ENCODE assay signal across 10 cellular contexts in the genomic region with DNA sequence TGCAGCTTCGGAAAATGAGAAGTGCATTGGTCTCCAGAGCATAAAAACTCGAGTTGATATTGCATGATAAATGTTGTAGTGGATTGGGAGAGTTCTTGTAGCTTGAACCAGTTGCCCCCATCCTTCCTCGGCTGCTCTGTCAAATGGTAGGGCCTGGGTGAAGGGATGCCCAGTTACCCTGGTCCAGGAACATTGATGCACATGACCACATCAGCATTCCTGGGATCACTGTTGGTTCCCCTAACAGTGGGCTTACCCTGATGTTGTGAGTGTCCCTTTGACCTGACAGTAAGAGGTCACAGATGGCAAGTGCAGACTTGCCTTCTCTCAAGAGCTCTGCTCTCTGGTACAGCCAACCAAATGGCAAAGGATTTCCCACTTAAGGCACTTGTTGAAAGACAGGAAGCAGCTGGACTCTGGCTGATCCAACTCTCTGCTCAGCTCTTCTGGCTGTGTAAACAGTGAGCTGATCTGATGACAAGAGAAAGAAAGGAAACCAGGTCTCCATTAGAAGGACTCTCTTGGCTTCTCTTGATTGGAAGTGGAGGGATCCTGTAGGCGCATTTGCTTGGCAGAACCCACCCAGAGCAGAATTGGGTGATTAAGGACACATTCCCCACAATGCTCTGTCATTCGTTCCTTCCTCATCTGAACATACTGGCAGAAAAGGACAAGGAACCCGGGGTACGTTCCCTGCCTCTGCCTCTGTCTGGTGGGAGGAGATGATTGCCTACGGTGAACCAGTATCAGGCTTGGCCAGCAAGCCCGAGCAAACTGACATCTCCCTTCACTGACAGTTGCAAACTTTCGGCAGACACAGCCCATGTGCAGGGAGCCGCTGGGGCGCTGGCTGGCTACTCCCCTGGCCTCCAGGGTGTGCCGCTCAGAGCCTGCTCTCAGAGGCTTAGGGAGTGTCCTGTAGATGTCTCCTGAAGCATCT. TPM values are rescaled to one million over a fixed set of nuclear protein-coding genes. Genes with fewer than 3 reads are reported as not detected.
A peak's percentile ranks its signal among the peaks of the same experiment; 100 is the strongest.
DNase-seq lines count a peak whose midpoint lies in the region; ATAC-seq and TF ChIP-seq lines count a peak whose summit lies in the region.
"Had no signal": no experiment of that assay in that cellular context is flagged by ENCODE, and none has a peak within 500 bp of the region (broad histone marks: within the 10 kb centered on the region; RNA-seq: fewer than 3 reads in every experiment).

No MANE protein-coding gene starts in this region.

- peak overlapping the region; percentile 12 for H3K56ac ChIP-seq in IMR-90 (ENCODE audit: extremely low read depth, insufficient read depth, low read length)

- H3K27me3 ChIP-seq in IMR-90 (ENCODE audit: control insufficient read depth, insufficient read depth, low read length): no peaks in the 10 kb centered on the region
- no peaks in the 10 kb centered on the region for H3K27me3 ChIP-seq in skeletal muscle tissue (ENCODE audit: control insufficient read depth in 3 of 3, insufficient read depth in 3 of 3, low read length in 3 of 3)
- H3K27me3 ChIP-seq: neutrophil had no signal

- CTCF ChIA-PET in IMR-90 (lab: Yijun Ruan, JAX): interaction anchor here (0.6 to 1.3 kb wide), 2 partner anchors 24 to 36 kb away, joined by 3 to 9 read pairs; no protein-coding TSS in a partner anchor

- TF ChIP-seq CTCF in IMR-90 (conservative IDR thresholded peaks at IDR 0.05; ENCODE audit: low read depth, low read length): no peak
- no peak for TF ChIP-seq CTCF in fibroblast of villous mesenchyme (IDR thresholded peaks at IDR 0.05; ENCODE audit: insufficient read depth, low read depth, low read length)

- H3K4me1 ChIP-seq in IMR-90 (ENCODE audit: control insufficient read depth, insufficient read depth, low read length) (peaks cover 22% of the 10 kb centered on the region), skeletal muscle tissue (ENCODE audit: control insufficient read depth in 3 of 3, insufficient read depth in 3 of 3, low read length in 3 of 3) (peaks cover 46 to 74% (median 59%) of the 10 kb centered on the region in 3 donors)

- peak overlapping the region; percentile 14 to 89 for H4K8ac ChIP-seq in IMR-90 (ENCODE audit: low read depth in 2 of 2, low read length in 2 of 2)

- H2AFZ ChIP-seq in IMR-90 (replicated peaks; ENCODE audit: low read length, poor library complexity): peak overlapping the region; percentile 84

- peak overlapping the region; percentile 77 for H4K5ac ChIP-seq in IMR-90 (ENCODE audit: low read depth, low read length)

- intact Hi-C loops in IMR-90 (cut with micrococcal nuclease): loop anchor here (5.0 kb wide), 2 partner anchors 55 to 75 kb away; no protein-coding TSS in a partner anchor

- H3K9me3 ChIP-seq in IMR-90 (ENCODE audit: control insufficient read depth, insufficient read depth, low read length) (no peaks in the 10 kb centered on the region), skeletal muscle tissue (ENCODE audit: control insufficient read depth in 3 of 3, low read length in 3 of 3) (no peaks in the 10 kb centered on the region)
- H3K9me3 ChIP-seq: neutrophil had no signal

- peak; percentile 89 for ATAC-seq in IMR-90 (ENCODE audit: low read depth)

- peak overlapping the region; percentile 96 for H3K4ac ChIP-seq in IMR-90 (ENCODE audit: low read depth, low read length)

- H2BK20ac ChIP-seq in IMR-90 (ENCODE audit: low read depth, low read length): peak overlapping the region; percentile 90

- H3K4me3 ChIP-seq in IMR-90 (ENCODE audit: insufficient read depth, low read depth, low read length) (peak overlapping the region; percentile 21), fibroblast of villous mesenchyme (ENCODE audit: low read depth, low read length) (peak overlapping the region; percentile 38), skeletal muscle tissue (ENCODE audit: low read length in 3 of 3) (peak overlapping the region; percentile 60 to 74 (median 69))

- peak overlapping the region; percentile 96 for H2BK120ac ChIP-seq in IMR-90 (ENCODE audit: low read depth, low read length)

- TF ChIP-seq RAD21 in IMR-90 (IDR thresholded peaks at IDR 0.05; ENCODE audit: low read length): no peak

- peak overlapping the region; percentile 30; the same call in 1 of the 3 replicates for H2BK15ac ChIP-seq in IMR-90 (ENCODE audit: low read depth, low read length)

- BruUV-seq in IMR-90 (replicated peaks; lab: Mats Ljungman, UMichigan): no TSS peak

- peaks cover 26% of the 10 kb centered on the region for H4K20me1 ChIP-seq in IMR-90 (ENCODE audit: insufficient read depth, low read length)

- 26% methylated on average over 3 of the region's 13 CpGs; no CpG with 5 or more reads in 1 of the 2 experiments for WGBS in IMR-90 (ENCODE audit: extremely low coverage in 2 of 2, insufficient read length in 1 of 2), 2 experiments

- H3K36me3 ChIP-seq in IMR-90 (ENCODE audit: control insufficient read depth, insufficient read depth, low read length): peaks cover 2% of the 10 kb centered on the region; the same call in 1 of the 2 replicates
- peaks cover 0 to 3% (median 0%) of the 10 kb centered on the region in 3 donors for H3K36me3 ChIP-seq in skeletal muscle tissue (ENCODE audit: control insufficient read depth in 3 of 3, insufficient read depth in 3 of 3, low read length in 3 of 3)
- H3K36me3 ChIP-seq: neutrophil had no signal

- peak overlapping the region; percentile 88 for H3K4me2 ChIP-seq in IMR-90 (ENCODE audit: low read depth, low read length)

- H3K14ac ChIP-seq in IMR-90 (replicated peaks; ENCODE audit: low read depth, low read length): peak overlapping the region; percentile 94

- peak overlapping the region; percentile 45 for H2AK9ac ChIP-seq in IMR-90 (replicated peaks; ENCODE audit: low read depth, low read length, poor library complexity)

- peaks cover 51 to 87% of the 10 kb centered on the region in 2 experiments for H3K79me1 ChIP-seq in IMR-90 (ENCODE audit: low read depth in 1 of 2, low read length in 2 of 2)

- H2BK5ac ChIP-seq in IMR-90 (ENCODE audit: low read depth, low read length, poor library complexity, severe bottlenecking): peak overlapping the region; percentile 89

- dilution Hi-C loops in IMR-90 (cut with HindIII; ENCODE audit: low sequenced_read_pairs, unreplicated experiment): no loop called here

- peak overlapping the region; percentile 94 for H2AK5ac ChIP-seq in IMR-90 (ENCODE audit: low read depth, low read length)

- H3K23ac ChIP-seq in IMR-90 (ENCODE audit: low read depth, low read length): peak overlapping the region; percentile 96

- peak; percentile 93 for DNase-seq in IMR-90
- peak; percentile 96 for DNase-seq in fibroblast of villous mesenchyme (ENCODE audit: low read depth)
- DNase-seq in occipital lobe (lab: John Stamatoyannopoulos, UW): no peak
- no peak for DNase-seq in NCI-H1694 treated with DMSO at 0.1 percent for 48 hours (lab: John Stamatoyannopoulos, UW)
- DNase-seq in medulla oblongata (ENCODE audit: extremely low spot score): no peak
- DNase-seq in activated naive CD4-positive, alpha-beta T cell (lab: John Stamatoyannopoulos, UW): no peak
- DNase-seq: activated CD4-positive, alpha-beta memory T cell treated with anti-CD3 and anti-CD28 coated beads for 36 hours had no signal

- H3K27ac ChIP-seq in IMR-90 (ENCODE audit: insufficient read depth, low read length) (peak overlapping the region; percentile 91), skeletal muscle tissue (ENCODE audit: low read depth, low read length) (peak overlapping the region; percentile 88)
- H3K27ac ChIP-seq: neutrophil had no signal

- H4K91ac ChIP-seq in IMR-90 (ENCODE audit: insufficient read depth, low read depth, low read length): peak overlapping the region; percentile 84

- in situ Hi-C loops in IMR-90 (cut with MboI; ENCODE audit: low sequenced_read_pairs): loop anchor here (5.0 kb wide), 1 partner anchor 75 kb away; no protein-coding TSS in a partner anchor

- H3K9me1 ChIP-seq in IMR-90 (ENCODE audit: insufficient read depth, low read length): peaks cover 35% of the 10 kb centered on the region

- no peak for TF ChIP-seq POLR2A in IMR-90 (IDR thresholded peaks at IDR 0.05; ENCODE audit: low read depth, low read length)

- POLR2A ChIA-PET in IMR-90 (lab: Charles Lee; ENCODE audit: unreplicated experiment): no interaction called here

- peak overlapping the region; percentile 85 for H3K18ac ChIP-seq in IMR-90 (ENCODE audit: low read depth, low read length)

- H3K9ac ChIP-seq in IMR-90 (ENCODE audit: low read depth, low read length) (peak overlapping the region; percentile 54), skeletal muscle tissue (ENCODE audit: low read depth in 1 of 3, low read length in 3 of 3) (peak overlapping the region; percentile 60 to 83 (median 82))

TF ChIP-seq in IMR-90, 13 proteins besides CTCF, POLR2A, EP300 and RAD21:
- no peak for TF ChIP-seq CHD1 (IDR thresholded peaks at IDR 0.05; ENCODE audit: low read depth, low read length)
- TF ChIP-seq RCOR1 (IDR thresholded peaks at IDR 0.05; ENCODE audit: insufficient replicate concordance, low read length): peak; percentile 15

TF ChIP-seq in PFSK-1, 5 proteins besides CTCF, POLR2A, EP300 and RAD21:
- TF ChIP-seq FOXP2 (optimal IDR thresholded peaks at IDR 0.05; ENCODE audit: borderline replicate concordance, extremely low read depth, extremely low read length, insufficient read depth) (no peak), SIN3A (IDR thresholded peaks at IDR 0.05; ENCODE audit: borderline replicate concordance, insufficient read depth, low read length) (0 out of 2 replicates have a peak, but pooled peaks have one; percentile 51)

RNA-seq across cellular contexts. Expression of gene LDHD, which starts 29.3 kb away (rescaled TPM):
- total RNA-seq in IMR-90 (2012; rRNA removed) (under 0.01 TPM in 1 of 2 replicates, not detected in the other), fibroblast of villous mesenchyme (0.64 and 0.86 TPM in 2 replicates), skeletal muscle tissue (6.3 TPM), occipital lobe (0.31 TPM)
- 0.23 and 0.26 TPM in 2 replicates for polyA plus RNA-seq in IMR-90 (2012; rRNA removed)
- polyA plus RNA-seq in IMR-90 (2012; cell fraction: cytosol; rRNA removed): 0.16 and 0.29 TPM in 2 replicates
- 0.78 and 1.1 TPM in 2 replicates for polyA plus RNA-seq in IMR-90 (2012; cell fraction: nucleus; rRNA removed; ENCODE audit: low replicate concordance)
- polyA plus RNA-seq in PFSK-1 (2012; ENCODE audit: insufficient read length, low read depth): not detected

Comparison
In these comparisons a context has a peak if more than half of its experiments do, and no peak if none do; other contexts are left out.
1. DNase-seq: peak in IMR-90 (single experiment) and fibroblast of villous mesenchyme (single experiment); none in occipital lobe (single experiment), NCI-H1694 treated with DMSO at 0.1 percent for 48 hours (single experiment), medulla oblongata (single experiment) and activated naive CD4-positive, alpha-beta T cell (0 of 4).
2. Peak in every context shown above with its lines, with median percentiles within 50 percentile points of each other: H3K4me3 ChIP-seq.